ENCODE assay signal across 18 cellular contexts in genomic region chr1:93435443-93435842, GRCh38. TPM values are rescaled to one million over a fixed set of nuclear protein-coding genes. Genes with fewer than 3 reads are reported as not detected.
A peak's percentile ranks its signal among the peaks of the same experiment; 100 is the strongest.
DNase-seq lines count a peak whose midpoint lies in the region; ATAC-seq and TF ChIP-seq lines count a peak whose summit lies in the region.
"Had no signal": no experiment of that assay in that cellular context is flagged by ENCODE, and none has a peak within 500 bp of the region (broad histone marks: within the 10 kb centered on the region; RNA-seq: fewer than 3 reads in every experiment).

No MANE protein-coding gene starts in this region.

- no peaks in the 10 kb centered on the region for H3K36me3 ChIP-seq in mucosa of descending colon (ENCODE audit: low read depth)
- H3K36me3 ChIP-seq: BLaER1 had no signal

- no peaks in the 10 kb centered on the region for H3K9me3 ChIP-seq in mucosa of descending colon
- H3K9me3 ChIP-seq: A549 had no signal

- peaks cover 3% of the 10 kb centered on the region for H3K27me3 Mint-ChIP-seq in stimulated activated naive CD8-positive, alpha-beta T cell treated with anti-CD3 and anti-CD28 coated beads, Interleukin-15, amount 100 ng/mL, for 72 hours

- peak; percentile 14 for ATAC-seq in stimulated activated naive CD8-positive, alpha-beta T cell treated with anti-CD3 and anti-CD28 coated beads, Interleukin-15, amount 100 ng/mL, for 72 hours
- no peak for ATAC-seq in stimulated activated naive CD8-positive, alpha-beta T cell treated with anti-CD3 and anti-CD28 coated beads, Interleukin-15, Interleukin-2, amounts not matched to agents 100 U/mL and 50 U/mL, for 24 hours
- peak; percentile 60 for ATAC-seq in mucosa of descending colon
- ATAC-seq: A549; CD8-positive, alpha-beta T cell; GM12878 had no signal

- intact Hi-C loops in mucosa of descending colon (cut with DNase I, micrococcal nuclease) = loop anchor here in 1 of 2 donors (5.0 to 10.0 kb wide), 3 partner anchors 131 to 409 kb away; no protein-coding TSS in a partner anchor

- peaks cover 5% of the 10 kb centered on the region for H3K4me1 ChIP-seq in mucosa of descending colon (ENCODE audit: low read depth)

- H3K4me1 Mint-ChIP-seq in stimulated activated naive CD8-positive, alpha-beta T cell treated with anti-CD3 and anti-CD28 coated beads, Interleukin-15, amount 100 ng/mL, for 72 hours = no peaks in the 10 kb centered on the region

- no peak overlapping the region for H3K4me3 ChIP-seq in mucosa of descending colon
- H3K4me3 ChIP-seq: A549, BLaER1, GM12878 had no signal

- H3K9me3 Mint-ChIP-seq in stimulated activated naive CD8-positive, alpha-beta T cell treated with anti-CD3 and anti-CD28 coated beads, Interleukin-15, amount 100 ng/mL, for 72 hours = no peaks in the 10 kb centered on the region
- H3K9me3 Mint-ChIP-seq: CD8-positive, alpha-beta T cell had no signal

- H3K4me3 Mint-ChIP-seq in stimulated activated naive CD8-positive, alpha-beta T cell treated with anti-CD3 and anti-CD28 coated beads, Interleukin-15, amount 100 ng/mL, for 72 hours = no peak overlapping the region
- H3K4me3 Mint-ChIP-seq: CD8-positive, alpha-beta T cell; H9 had no signal

- no peak overlapping the region for H3K27ac Mint-ChIP-seq in stimulated activated naive CD8-positive, alpha-beta T cell treated with anti-CD3 and anti-CD28 coated beads, Interleukin-15, amount 100 ng/mL, for 72 hours
- H3K27ac Mint-ChIP-seq: CD8-positive, alpha-beta T cell; H9 had no signal

- DNase-seq in NCI-H146 (lab: John Stamatoyannopoulos, UW) (peak; percentile 10), NCI-H146 treated with DMSO at 0.1 percent for 48 hours (lab: John Stamatoyannopoulos, UW; ENCODE audit: unreplicated experiment) (no peak), mucosa of descending colon (peak in 1 of 3 donors; percentile 32), NAMALWA (ENCODE audit: low spot score) (no peak)
- DNase-seq in stimulated activated naive CD8-positive, alpha-beta T cell treated with anti-CD3 and anti-CD28 coated beads, Interleukin-15, amount 100 ng/mL, for 72 hours = no peak
- DNase-seq in stimulated activated naive CD8-positive, alpha-beta T cell treated with anti-CD3 and anti-CD28 coated beads, Interleukin-15, Interleukin-2, amounts not matched to agents 100 U/mL and 50 U/mL, for 24 hours = no peak
- no peak for DNase-seq in activated CD4-positive, alpha-beta T cell treated with anti-CD3 and anti-CD28 coated beads, Interleukin-2, amount 50 U/mL, for 48 hours
- DNase-seq: CD8-positive, alpha-beta T cell; COR-L47; DMS 273 treated with DMSO at 0.1 percent for 48 hours; DMS53; DND-41; EL; GOT3; H9 had no signal

- no peak for TF ChIP-seq CTCF in mucosa of descending colon (IDR thresholded peaks at IDR 0.05)

RNA-seq across cellular contexts. Expression of gene FNBP1L, which starts 12.5 kb away (rescaled TPM):
- 10 to 100 TPM; 32.7 to 49.1 (median 44.4) TPM for total RNA-seq in mucosa of descending colon
